In the genomic region with DNA sequence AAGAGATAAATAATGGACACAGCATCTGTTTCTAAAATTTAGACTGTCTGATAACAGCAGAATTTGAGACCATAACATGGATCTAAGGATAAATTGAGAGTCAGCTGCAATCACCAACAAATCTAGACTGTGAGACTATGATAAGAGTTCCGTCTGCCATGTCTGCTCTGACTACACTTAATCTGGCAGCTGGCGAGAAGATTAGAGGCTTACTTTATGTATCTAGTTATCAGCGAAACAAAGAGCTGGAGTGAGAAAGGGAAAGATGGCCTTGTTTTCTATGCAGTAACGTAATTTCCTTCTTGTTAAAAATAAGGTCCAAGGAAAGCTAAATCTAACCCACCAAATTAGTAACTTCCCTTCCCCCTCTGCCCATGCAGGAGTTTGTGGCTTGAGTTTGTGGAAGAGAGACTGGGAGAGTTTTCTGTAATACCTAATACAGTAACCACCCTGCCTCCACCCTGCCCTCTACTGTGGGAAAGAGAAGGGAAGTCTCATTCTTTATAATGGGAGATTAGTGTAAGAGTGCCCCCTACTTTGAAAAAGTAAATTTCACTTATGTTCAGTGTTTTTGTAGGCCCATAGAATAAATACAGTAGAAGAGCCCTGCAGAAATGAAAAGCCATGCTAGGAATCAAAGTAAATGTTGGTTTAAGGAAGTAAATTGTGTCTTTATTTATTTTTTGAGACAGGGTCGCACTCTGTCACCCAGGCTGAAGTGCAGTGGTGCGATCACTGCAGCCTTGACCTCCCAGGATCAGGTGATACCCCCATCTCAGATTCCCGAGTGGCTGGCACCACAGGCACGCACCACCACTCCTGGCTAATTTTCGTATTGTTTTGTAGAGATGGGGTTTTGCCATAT, we compare ENCODE assay signal across 8 cellular contexts. TPM values are rescaled to one million over a fixed set of nuclear protein-coding genes. Genes with fewer than 3 reads are reported as not detected.
DNase-seq lines count a peak whose midpoint lies in the region; ATAC-seq and TF ChIP-seq lines count a peak whose summit lies in the region.

No MANE protein-coding gene starts in this region.

- DNase-seq in EH (ENCODE audit: low read depth) (peak; percentile 72), HT1080 (ENCODE audit: low read depth) (peak; percentile 54), SKM-1 (lab: John Stamatoyannopoulos, UW; ENCODE audit: unreplicated experiment) (peak; percentile 84), dermis microvascular lymphatic vessel endothelial cell (ENCODE audit: low read depth in 2 of 2) (peak; percentile 38 to 51), lung microvascular endothelial cell (ENCODE audit: low read depth in 2 of 2) (peak; percentile 47 to 57), prostate gland (ENCODE audit: low spot score) (no peak)

- H3K4me1 ChIP-seq in prostate gland (replicated peaks): no peaks in the 10 kb centered on the region

- H3K36me3 ChIP-seq in prostate gland: no peaks in the 10 kb centered on the region

- intact Hi-C loops in prostate gland (cut with DNase I): no loop called here

- TF ChIP-seq CTCF in 22Rv1 (IDR thresholded peaks at IDR 0.05) (peak; percentile 34), prostate gland (IDR thresholded peaks at IDR 0.05) (peak in 2 of 4 experiments; percentile 40 to 46)

- H3K9me3 ChIP-seq in prostate gland: no peaks in the 10 kb centered on the region

- ATAC-seq in GM19397 (IDR thresholded peaks at IDR 0.05; ENCODE audit: unreplicated experiment): no peak

- H3K27me3 ChIP-seq in prostate gland (replicated peaks; ENCODE audit: insufficient read depth): no peaks in the 10 kb centered on the region

- peak overlapping the region; percentile 63 for H3K27ac ChIP-seq in 22Rv1
- H3K27ac ChIP-seq in prostate gland: no peak overlapping the region

- no peak overlapping the region for H3K4me3 ChIP-seq in prostate gland

- TF ChIP-seq POLR2A in prostate gland (IDR thresholded peaks at IDR 0.05): no peak

- 92% methylated on average over 9 of the region's 9 CpGs for WGBS in prostate gland

RNA-seq across cellular contexts. Expression of a gene that starts 27.5 kb away (rescaled TPM):
- 29.2 and 36.8 TPM in 2 replicates for total RNA-seq in HT1080 (2014; rRNA removed; shearing (Covaris generic))
- polyA plus RNA-seq in HT1080 (2015; cell fraction: cytosol; rRNA removed): 18.1 and 22.1 TPM in 2 replicates
- polyA plus RNA-seq in HT1080 (2015; cell fraction: nucleus; rRNA removed): 38.9 and 39.9 TPM in 2 replicates
- total RNA-seq in dermis microvascular lymphatic vessel endothelial cell (14.2 and 18.1 TPM in 2 replicates), lung microvascular endothelial cell (12.5 and 14.6 TPM in 2 replicates), prostate gland (10 to 100 TPM; 26.3 to 38.2 TPM)
